In the genomic region with DNA sequence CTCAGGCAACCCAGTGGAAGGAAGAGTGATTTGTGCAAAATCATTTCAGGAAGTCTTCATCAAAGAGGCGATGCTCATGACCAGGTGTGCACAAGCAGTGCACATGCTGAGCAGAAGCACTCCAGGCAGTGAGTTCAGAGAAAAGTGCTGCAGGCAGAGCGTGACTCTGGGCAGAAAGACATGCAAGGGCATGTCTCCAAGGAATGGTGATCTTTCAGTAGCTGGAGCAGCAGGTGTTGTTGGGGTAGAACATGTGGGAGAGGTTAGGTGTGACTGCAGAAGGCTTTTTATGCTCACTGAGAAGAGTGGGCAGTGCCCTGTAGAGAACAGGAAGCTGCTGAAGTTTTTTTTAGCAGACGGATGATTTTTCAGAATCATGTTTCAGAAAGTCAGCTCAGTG, we compare ENCODE assay signal across 1 cellular context.
TF ChIP-seq lines count a peak whose summit lies in the region.

No MANE protein-coding gene starts in this region.

TF ChIP-seq in H1, 55 proteins besides CTCF, POLR2A, EP300 and RAD21:
- TF ChIP-seq GTF2F1 (IDR thresholded peaks at IDR 0.05; ENCODE audit: borderline replicate concordance, low read depth, low read length) (no peak), JUN (IDR thresholded peaks at IDR 0.05; ENCODE audit: low read depth, low read length) (no peak), CBX5 (IDR thresholded peaks at IDR 0.05; ENCODE audit: low read depth, low read length) (no peak), KDM1A (IDR thresholded peaks at IDR 0.05; ENCODE audit: borderline replicate concordance, low read length) (no peak), ASH2L (IDR thresholded peaks at IDR 0.05; ENCODE audit: low read length) (no peak), NANOG (IDR thresholded peaks at IDR 0.05; ENCODE audit: insufficient read depth, low read depth, low read length, poor library complexity, severe bottlenecking) (no peak), KDM4A (IDR thresholded peaks at IDR 0.05; ENCODE audit: low read depth, low read length, severe bottlenecking) (no peak), EZH2 (IDR thresholded peaks at IDR 0.05; ENCODE audit: low read depth, low read length, severe bottlenecking) (no peak), EGR1 (IDR thresholded peaks at IDR 0.05; ENCODE audit: borderline replicate concordance, low read depth, low read length) (no peak), BACH1 (IDR thresholded peaks at IDR 0.05; ENCODE audit: low read length) (no peak), SP1 (IDR thresholded peaks at IDR 0.05; ENCODE audit: low read depth, low read length) (no peak)
- TF ChIP-seq, protein P1, sequence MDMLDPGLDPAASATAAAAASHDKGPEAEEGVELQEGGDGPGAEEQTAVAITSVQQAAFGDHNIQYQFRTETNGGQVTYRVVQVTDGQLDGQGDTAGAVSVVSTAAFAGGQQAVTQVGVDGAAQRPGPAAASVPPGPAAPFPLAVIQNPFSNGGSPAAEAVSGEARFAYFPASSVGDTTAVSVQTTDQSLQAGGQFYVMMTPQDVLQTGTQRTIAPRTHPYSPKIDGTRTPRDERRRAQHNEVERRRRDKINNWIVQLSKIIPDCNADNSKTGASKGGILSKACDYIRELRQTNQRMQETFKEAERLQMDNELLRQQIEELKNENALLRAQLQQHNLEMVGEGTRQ (IDR thresholded peaks at IDR 0.05; ENCODE audit: low read length), result no peak
TF ChIP-seq in H1: peak in this region for 0.
